Comparison of ENCODE assay signal across 1 cellular context in genomic region chr17:34637548-34638525, GRCh38.
TF ChIP-seq lines count a peak whose summit lies in the region.

No MANE protein-coding gene starts in this region.

TF ChIP-seq in K562, 482 proteins besides CTCF, POLR2A, EP300 and RAD21 (continued from another document):
- TF ChIP-seq CTCFL (IDR thresholded peaks at IDR 0.05; ENCODE audit: borderline replicate concordance, insufficient read depth, low read depth, low read length, poor library complexity, severe bottlenecking) (peak; percentile 57), HMG20A (CRISPR knock-in tag; conservative IDR thresholded peaks at IDR 0.05) (no peak), PHB2 (IDR thresholded peaks at IDR 0.05; ENCODE audit: low read depth) (no peak), ZKSCAN1 (IDR thresholded peaks at IDR 0.05; ENCODE audit: low read depth, low read length) (0 out of 2 replicates have a peak, but pooled peaks have one; percentile 26), RB1 (IDR thresholded peaks at IDR 0.05; ENCODE audit: low read depth) (peak; percentile 32; the same call in 1 of the 2 replicates), XRCC5 (IDR thresholded peaks at IDR 0.05; ENCODE audit: low read depth, low read length) (peak; percentile 52; the same call in 1 of the 2 replicates), ARID2 (IDR thresholded peaks at IDR 0.05) (peak; percentile 78; the same call in 1 of the 2 replicates), YY1 (IDR thresholded peaks at IDR 0.05; ENCODE audit: borderline replicate concordance in 1 of 3, control insufficient read depth in 1 of 3, extremely low read depth in 1 of 3, insufficient read depth in 3 of 3, insufficient read length in 1 of 3, insufficient replicate concordance in 2 of 3, low read depth in 1 of 3, low read length in 2 of 3) (peak in 1 of 3 experiments; percentile 56), KLF16 (IDR thresholded peaks at IDR 0.05) (0 out of 2 replicates have a peak, but pooled peaks have one; percentile 39)
